Comparison of ENCODE assay signal across 8 cellular contexts in the genomic region with DNA sequence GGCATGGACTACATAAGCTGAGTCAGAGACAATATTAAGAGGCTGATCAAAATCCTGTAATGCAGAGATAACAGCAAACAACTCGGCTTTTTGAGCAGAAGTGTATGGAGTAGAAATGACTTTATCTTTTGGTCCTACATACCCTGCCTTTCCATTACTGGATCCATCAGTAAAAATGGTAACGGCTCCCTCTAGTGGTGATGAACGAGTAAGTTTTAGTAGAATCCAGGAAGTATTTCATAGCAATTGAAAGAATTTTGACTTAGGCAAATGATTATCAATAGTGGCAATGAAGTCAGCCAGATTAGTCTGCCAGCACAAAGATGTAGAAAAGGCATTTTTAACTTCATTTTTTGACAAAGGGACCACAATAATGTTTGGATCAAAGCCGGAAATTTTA.
DNase-seq lines count a peak whose midpoint lies in the region; ATAC-seq and TF ChIP-seq lines count a peak whose summit lies in the region.
"Not testable (repeated sequence)": the region's sequence is repeated elsewhere in the genome, so short reads cannot be mapped to it uniquely, and the experiment has no call there.

No MANE protein-coding gene starts in this region.

- H3K9me3 ChIP-seq in ascending aorta, upper lobe of right lung: not testable (repeated sequence)

- DNase-seq in DMS53 treated with DMSO at 0.1 percent for 48 hours (lab: John Stamatoyannopoulos, UW; ENCODE audit: unreplicated experiment) (peak; percentile 57), Kasumi-1 (lab: John Stamatoyannopoulos, UW) (peak; percentile 60 to 77), NCI-H2171 treated with DMSO at 0.1 percent for 48 hours (lab: John Stamatoyannopoulos, UW) (peak; percentile 63), RPMI8226 (peak; percentile 54), fibroblast of peridontal ligament (ENCODE audit: extremely low read depth) (peak; percentile 72)
- DNase-seq in ascending aorta (ENCODE audit: low spot score in 2 of 2); mesothelial cell of epicardium (ENCODE audit: low spot score in 2 of 2, unreplicated experiment in 2 of 2); upper lobe of right lung: not testable (repeated sequence)

- not testable (repeated sequence) for H3K27ac ChIP-seq in ascending aorta
- peak overlapping the region; percentile 0 for H3K27ac ChIP-seq in upper lobe of right lung

- not testable (repeated sequence) for H3K36me3 ChIP-seq in ascending aorta, upper lobe of right lung

- peaks cover 19% of the 10 kb centered on the region for H3K9me3 Mint-ChIP-seq in mesothelial cell of epicardium

- H3K4me3 ChIP-seq in ascending aorta = peak overlapping the region in 1 of 2 donors; percentile 20
- not testable (repeated sequence) for H3K4me3 ChIP-seq in upper lobe of right lung

- H3K4me1 Mint-ChIP-seq in mesothelial cell of epicardium = not testable (repeated sequence)

- ATAC-seq in upper lobe of right lung = not testable (repeated sequence)

- not testable (repeated sequence) for H3K27me3 ChIP-seq in ascending aorta, upper lobe of right lung

- H3K27me3 Mint-ChIP-seq in mesothelial cell of epicardium (ENCODE audit: low read depth) = not testable (repeated sequence)

- H3K4me3 Mint-ChIP-seq in mesothelial cell of epicardium = not testable (repeated sequence)

- H3K27ac Mint-ChIP-seq in mesothelial cell of epicardium = not testable (repeated sequence)

- H3K4me1 ChIP-seq in ascending aorta, upper lobe of right lung: not testable (repeated sequence)

- H3K36me3 Mint-ChIP-seq in mesothelial cell of epicardium = not testable (repeated sequence)

- peak in 2 of 3 experiments; percentile 28 to 34 for TF ChIP-seq CTCF in ascending aorta (IDR thresholded peaks at IDR 0.05)
- TF ChIP-seq CTCF in mesothelial cell of epicardium (IDR thresholded peaks at IDR 0.05; ENCODE audit: unreplicated experiment) = peak; percentile 46
- TF ChIP-seq CTCF in upper lobe of right lung (IDR thresholded peaks at IDR 0.05) = peak; percentile 45

- intact Hi-C loops in ascending aorta (cut with DNase I) = loop anchor here (10.0 kb wide), 1 partner anchor 460 kb away; the partner anchor contains the start of gene AMACR
- intact Hi-C loops in upper lobe of right lung (cut with DNase I) = not testable (repeated sequence)
